Comparison of ENCODE assay signal across 27 cellular contexts in genomic region chr3:165128544-165128943, GRCh38. TPM values are rescaled to one million over a fixed set of nuclear protein-coding genes. Genes with fewer than 3 reads are reported as not detected.
"Had no signal": no experiment of that assay in that cellular context is flagged by ENCODE, and none has a peak within 500 bp of the region (broad histone marks: within the 10 kb centered on the region; RNA-seq: fewer than 3 reads in every experiment).

No MANE protein-coding gene starts in this region.

- DNase-seq: activated B cell treated with CpG ODN at 0.5 μM for 24 hours; activated CD4-positive, alpha-beta memory T cell treated with anti-CD3 and anti-CD28 coated beads for 36 hours; activated CD4-positive, alpha-beta T cell treated with anti-CD3 and anti-CD28 coated beads for 1 hour; activated CD4-positive, alpha-beta T cell treated with anti-CD3 and anti-CD28 coated beads, Interleukin-2, amount 10 ng/mL, durations not matched to agents 24 days and 14 days; activated CD8-positive, alpha-beta memory T cell treated with anti-CD3 and anti-CD28 coated beads for 24 hours; activated effector memory CD4-positive, alpha-beta T cell treated with anti-CD3 and anti-CD28 coated beads, Interleukin-2, amount 50 U/mL, for 16 hours; activated naive CD4-positive, alpha-beta T cell treated with Interleukin-2 at 50 U/mL for 16 hours; activated naive CD8-positive, alpha-beta T cell treated with anti-CD3 and anti-CD28 coated beads, Interleukin-2, amount 50 U/mL, for 24 hours; activated T-cell treated with anti-CD3 and anti-CD28 coated beads, Interleukin-2, amount 50 U/mL, for 4 hours; amniotic stem cell; Kasumi-1; KBM-7; NCI-H1417; NCI-H1694 treated with DMSO at 0.1 percent for 48 hours; NCI-H2081 treated with DMSO at 0.1 percent for 48 hours; NCI-H2171 treated with DMSO at 0.1 percent for 48 hours; NCI-H226; NCI-H510A; NCI-H526 treated with DMSO at 0.1 percent for 48 hours; SIG-M5; T-cell; T-helper 2 cell; T1000 had no signal

- ATAC-seq: activated naive CD4-positive, alpha-beta T cell treated with anti-CD3 and anti-CD28 coated beads, Interleukin-2, amount 50 U/mL, for 72 hours; activated naive CD8-positive, alpha-beta T cell treated with anti-CD3 and anti-CD28 coated beads, Interleukin-2, amount 50 U/mL, for 24 hours; activated T-cell treated with anti-CD3 and anti-CD28 coated beads, Interleukin-2, amount 50 U/mL, for 4 hours; T-cell had no signal

RNA-seq across cellular contexts. Expression of gene SI, which starts 50.2 kb away (rescaled TPM):
- total RNA-seq: activated B cell treated with CpG ODN at 0.5 μM for 24 hours; activated CD4-positive, alpha-beta memory T cell treated with anti-CD3 and anti-CD28 coated beads for 36 hours; activated CD4-positive, alpha-beta T cell treated with anti-CD3 and anti-CD28 coated beads, Interleukin-2, amount 10 ng/mL, durations not matched to agents 24 days and 14 days; activated naive CD4-positive, alpha-beta T cell treated with anti-CD3 and anti-CD28 coated beads, Interleukin-2, amount 50 U/mL, for 72 hours; activated T-cell treated with anti-CD3 and anti-CD28 coated beads, Interleukin-2, amount 50 U/mL, for 4 hours; astrocyte; OCI-LY7; RPMI7951; T-cell had no signal
